In genomic region chr11:130223291-130223971, GRCh38 we compare ENCODE assay signal across 18 cellular contexts.
DNase-seq lines count a peak whose midpoint lies in the region; ATAC-seq and TF ChIP-seq lines count a peak whose summit lies in the region.
"Had no signal": no experiment of that assay in that cellular context is flagged by ENCODE, and none has a peak within 500 bp of the region (broad histone marks: within the 10 kb centered on the region; RNA-seq: fewer than 3 reads in every experiment).

No MANE protein-coding gene starts in this region.

- no peak overlapping the region for H3K4me3 Mint-ChIP-seq in CD8-positive, alpha-beta T cell
- H3K4me3 Mint-ChIP-seq in effector memory CD8-positive, alpha-beta T cell, result peak overlapping the region in 1 of 2 donors; percentile 56
- H3K4me3 Mint-ChIP-seq in naive thymus-derived CD8-positive, alpha-beta T cell, result no peak overlapping the region
- H3K4me3 Mint-ChIP-seq: stimulated activated memory B cell treated with anti-CD40 and anti-IgM and Interleukin-4, amounts not matched to agents 10 μg/mL and 1 μg/mL and 100 μg/mL, for 72 hours had no signal

- peak in 1 of 7 experiments; percentile 38 for DNase-seq in CD8-positive, alpha-beta T cell
- peak; percentile 21 for DNase-seq in HT1080 (ENCODE audit: low read depth)
- DNase-seq in effector memory CD8-positive, alpha-beta T cell, result peak in 1 of 3 experiments; percentile 14
- DNase-seq in naive thymus-derived CD8-positive, alpha-beta T cell, result no peak
- no peak for DNase-seq in stimulated activated CD4-positive, alpha-beta T cell treated with anti-CD3 and anti-CD28 coated beads, Interleukin-4, amount 100 ng/mL, for 24 hours
- DNase-seq in Peyer's patch, result no peak
- DNase-seq in GM20000 (ENCODE audit: low spot score), result no peak
- DNase-seq: activated CD4-positive, alpha-beta T cell treated with anti-CD3 and anti-CD28 coated beads for 1 hour; HCEC 1CT; hypothalamus; Karpas-422; NCI-H1105; NCI-H524 treated with DMSO at 0.1 percent for 48 hours; T1000; trophoblast cell had no signal

- peak; percentile 31 for ATAC-seq in CD8-positive, alpha-beta T cell
- peak; percentile 85 for ATAC-seq in effector memory CD8-positive, alpha-beta T cell (replicated peaks)
- peak in 1 of 2 donors; percentile 14 for ATAC-seq in naive thymus-derived CD8-positive, alpha-beta T cell
- no peak for ATAC-seq in GM21786 (IDR thresholded peaks at IDR 0.05; ENCODE audit: unreplicated experiment)
- ATAC-seq: stimulated activated memory B cell treated with anti-CD40 and anti-IgM and Interleukin-4, amounts not matched to agents 10 μg/mL and 1 μg/mL and 100 μg/mL, for 72 hours had no signal

- no peak for TF ChIP-seq CTCF in CD8-positive, alpha-beta T cell (IDR thresholded peaks at IDR 0.05)
- TF ChIP-seq CTCF in Peyer's patch (IDR thresholded peaks at IDR 0.05), result no peak
- TF ChIP-seq CTCF in GM20000 (IDR thresholded peaks at IDR 0.05; ENCODE audit: extremely low read depth, missing control alignments), result no peak

- peaks cover 14% of the 10 kb centered on the region for H3K4me1 Mint-ChIP-seq in CD8-positive, alpha-beta T cell (ENCODE audit: low read depth)
- H3K4me1 Mint-ChIP-seq in effector memory CD8-positive, alpha-beta T cell (ENCODE audit: low read depth in 2 of 2), result peaks cover 23 to 28% of the 10 kb centered on the region in 2 donors
- H3K4me1 Mint-ChIP-seq in naive thymus-derived CD8-positive, alpha-beta T cell, result peaks cover 7 to 22% (median 13%) of the 10 kb centered on the region in 4 donors

- POLR2A ChIA-PET in CD8-positive, alpha-beta T cell (lab: Charles Lee), result no interaction called here
- POLR2A ChIA-PET in naive thymus-derived CD8-positive, alpha-beta T cell (lab: Charles Lee), result no interaction called here

- H3K4me1 ChIP-seq in CD8-positive, alpha-beta T cell (ENCODE audit: insufficient read depth, low read length), result no peaks in the 10 kb centered on the region
- no peaks in the 10 kb centered on the region for H3K4me1 ChIP-seq in Peyer's patch
- H3K4me1 ChIP-seq: SJSA1 had no signal

- no peak overlapping the region for H3K27ac ChIP-seq in CD8-positive, alpha-beta T cell (ENCODE audit: low read depth, low read length)
- no peak overlapping the region for H3K27ac ChIP-seq in Peyer's patch
- H3K27ac ChIP-seq: SJSA1 had no signal

- peak overlapping the region; percentile 63 for H3K27ac Mint-ChIP-seq in CD8-positive, alpha-beta T cell
- H3K27ac Mint-ChIP-seq in effector memory CD8-positive, alpha-beta T cell, result peak overlapping the region; percentile 81 to 84
- H3K27ac Mint-ChIP-seq in naive thymus-derived CD8-positive, alpha-beta T cell, result peak overlapping the region in 7 of 10 donors; percentile 4 to 69 (median 46)
- H3K27ac Mint-ChIP-seq: stimulated activated memory B cell treated with anti-CD40 and anti-IgM and Interleukin-4, amounts not matched to agents 10 μg/mL and 1 μg/mL and 100 μg/mL, for 72 hours had no signal

- CTCF ChIA-PET in CD8-positive, alpha-beta T cell (lab: Charles Lee), result interaction anchor here (1.4 to 2.4 kb wide), 2 partner anchors 11 to 639 kb away, joined by 4 to 6 read pairs; no protein-coding TSS in a partner anchor

- intact Hi-C loops in CD8-positive, alpha-beta T cell (cut with DNase I, micrococcal nuclease), result no loop called here

- no peaks in the 10 kb centered on the region for H3K9me3 Mint-ChIP-seq in CD8-positive, alpha-beta T cell
- H3K9me3 Mint-ChIP-seq in effector memory CD8-positive, alpha-beta T cell, result no peaks in the 10 kb centered on the region
- H3K9me3 Mint-ChIP-seq in naive thymus-derived CD8-positive, alpha-beta T cell, result no peaks in the 10 kb centered on the region
- H3K9me3 Mint-ChIP-seq: stimulated activated memory B cell treated with anti-CD40 and anti-IgM and Interleukin-4, amounts not matched to agents 10 μg/mL and 1 μg/mL and 100 μg/mL, for 72 hours had no signal

- no peaks in the 10 kb centered on the region for H3K27me3 ChIP-seq in CD8-positive, alpha-beta T cell (ENCODE audit: insufficient read depth, low read length)
- no peaks in the 10 kb centered on the region for H3K27me3 ChIP-seq in Peyer's patch
- H3K27me3 ChIP-seq: SJSA1 had no signal

- no peaks in the 10 kb centered on the region for H3K36me3 ChIP-seq in CD8-positive, alpha-beta T cell (ENCODE audit: insufficient read depth, low read length)
- no peaks in the 10 kb centered on the region for H3K36me3 ChIP-seq in Peyer's patch
- H3K36me3 ChIP-seq: SJSA1 had no signal

- H3K4me3 ChIP-seq in CD8-positive, alpha-beta T cell (ENCODE audit: low read depth, low read length), result no peak overlapping the region
- no peak overlapping the region for H3K4me3 ChIP-seq in Peyer's patch
- H3K4me3 ChIP-seq: SJSA1 had no signal

- H3K9me3 ChIP-seq in CD8-positive, alpha-beta T cell (ENCODE audit: low read length), result no peaks in the 10 kb centered on the region
- no peaks in the 10 kb centered on the region for H3K9me3 ChIP-seq in Peyer's patch
- H3K9me3 ChIP-seq: SJSA1 had no signal

- H3K27me3 Mint-ChIP-seq in CD8-positive, alpha-beta T cell (ENCODE audit: low read depth), result no peaks in the 10 kb centered on the region
- no peaks in the 10 kb centered on the region for H3K27me3 Mint-ChIP-seq in effector memory CD8-positive, alpha-beta T cell
- no peaks in the 10 kb centered on the region for H3K27me3 Mint-ChIP-seq in naive thymus-derived CD8-positive, alpha-beta T cell
- H3K27me3 Mint-ChIP-seq: stimulated activated memory B cell treated with anti-CD40 and anti-IgM and Interleukin-4, amounts not matched to agents 10 μg/mL and 1 μg/mL and 100 μg/mL, for 72 hours had no signal

- H3K36me3 Mint-ChIP-seq in CD8-positive, alpha-beta T cell, result peaks cover 2% of the 10 kb centered on the region
- no peaks in the 10 kb centered on the region for H3K36me3 Mint-ChIP-seq in effector memory CD8-positive, alpha-beta T cell (ENCODE audit: insufficient read depth)
- H3K36me3 Mint-ChIP-seq in naive thymus-derived CD8-positive, alpha-beta T cell, result peaks cover 0 to 3% (median 0%) of the 10 kb centered on the region in 3 donors
- H3K36me3 Mint-ChIP-seq: stimulated activated memory B cell treated with anti-CD40 and anti-IgM and Interleukin-4, amounts not matched to agents 10 μg/mL and 1 μg/mL and 100 μg/mL, for 72 hours had no signal

- TF ChIP-seq POLR2A in Peyer's patch (IDR thresholded peaks at IDR 0.05), result no peak
